16 cellular contexts compared by ENCODE assay signal in genomic region chr2:8447610-8448221, GRCh38.
DNase-seq lines count a peak whose midpoint lies in the region; ATAC-seq, FAIRE-seq and TF ChIP-seq lines count a peak whose summit lies in the region.
"Had no signal": no experiment of that assay in that cellular context is flagged by ENCODE, and none has a peak within 500 bp of the region (broad histone marks: within the 10 kb centered on the region; RNA-seq: fewer than 3 reads in every experiment).

No MANE protein-coding gene starts in this region.

- no peak for TF ChIP-seq CTCF in choroid plexus epithelial cell (conservative IDR thresholded peaks at IDR 0.05; ENCODE audit: low read depth, low read length)
- no peak for TF ChIP-seq CTCF in sigmoid colon (IDR thresholded peaks at IDR 0.05)

- 75 to 83% methylated on average over 3 of the region's 3 CpGs for WGBS in sigmoid colon, 2 donors

- H3K27ac Mint-ChIP-seq in activated naive CD4-positive, alpha-beta T cell treated with anti-CD3 and anti-CD28 coated beads, Interleukin-2, amount 10 ng/mL, durations not matched to agents 7 days and 5 days = no peak overlapping the region
- H3K27ac Mint-ChIP-seq: mesothelial cell of epicardium, T-cell had no signal

- no peaks in the 10 kb centered on the region for H3K36me3 ChIP-seq in sigmoid colon
- H3K36me3 ChIP-seq: esophagus squamous epithelium, thoracic aorta had no signal

- no peak for TF ChIP-seq POLR2A in sigmoid colon (IDR thresholded peaks at IDR 0.05)

- no peak for TF ChIP-seq EP300 in sigmoid colon (IDR thresholded peaks at IDR 0.05)

- peaks cover 3% of the 10 kb centered on the region for H3K4me1 Mint-ChIP-seq in activated naive CD4-positive, alpha-beta T cell treated with anti-CD3 and anti-CD28 coated beads, Interleukin-2, amount 10 ng/mL, durations not matched to agents 7 days and 5 days

- CTCF ChIA-PET in activated naive CD4-positive, alpha-beta T cell treated with anti-CD3 and anti-CD28 coated beads, Interleukin-2, amount 10 ng/mL, durations not matched to agents 7 days and 5 days (lab: Charles Lee) = interaction anchor here (1.0 kb wide), 1 partner anchor 75 kb away, joined by 3 read pairs; no protein-coding TSS in a partner anchor

- intact Hi-C loops in sigmoid colon (cut with DNase I) = no loop called here

- H3K27ac ChIP-seq in sigmoid colon = no peak overlapping the region
- H3K27ac ChIP-seq: esophagus squamous epithelium, thoracic aorta had no signal

- no peak overlapping the region for H3K4me3 Mint-ChIP-seq in activated naive CD4-positive, alpha-beta T cell treated with anti-CD3 and anti-CD28 coated beads, Interleukin-2, amount 10 ng/mL, durations not matched to agents 7 days and 5 days
- H3K4me3 Mint-ChIP-seq: mesothelial cell of epicardium, T-cell had no signal

- no peaks in the 10 kb centered on the region for H3K27me3 ChIP-seq in sigmoid colon
- H3K27me3 ChIP-seq: esophagus squamous epithelium had no signal

- no peaks in the 10 kb centered on the region for H3K4me1 ChIP-seq in sigmoid colon

- DNase-seq in GM04503 (ENCODE audit: low read depth) = peak; percentile 51
- peak; percentile 57 for DNase-seq in RCC 7860 (ENCODE audit: low spot score)
- DNase-seq in choroid plexus epithelial cell (ENCODE audit: low read depth) = peak; percentile 3
- DNase-seq in sigmoid colon = peak; percentile 19
- DNase-seq in activated naive CD4-positive, alpha-beta T cell treated with anti-CD3 and anti-CD28 coated beads, Interleukin-2, amount 10 ng/mL, durations not matched to agents 7 days and 5 days = no peak
- no peak for DNase-seq in mesenteric fat pad (ENCODE audit: low spot score)
- DNase-seq: activated naive CD4-positive, alpha-beta T cell treated with Interleukin-2 at 50 U/mL for 16 hours; Calu3; esophagus squamous epithelium; NCI-H1694 treated with DMSO at 0.1 percent for 48 hours; stimulated activated CD4-positive, alpha-beta T cell treated with anti-CD3 and anti-CD28 coated beads, Interleukin-12 subunit alpha, Interleukin-12 subunit beta, amount 100 ng/mL, for 4 hours; T-cell had no signal

- no peaks in the 10 kb centered on the region for H3K9me3 Mint-ChIP-seq in activated naive CD4-positive, alpha-beta T cell treated with anti-CD3 and anti-CD28 coated beads, Interleukin-2, amount 10 ng/mL, durations not matched to agents 7 days and 5 days
- H3K9me3 Mint-ChIP-seq: T-cell had no signal

- peaks cover 48% of the 10 kb centered on the region for H3K27me3 Mint-ChIP-seq in activated naive CD4-positive, alpha-beta T cell treated with anti-CD3 and anti-CD28 coated beads, Interleukin-2, amount 10 ng/mL, durations not matched to agents 7 days and 5 days
- H3K27me3 Mint-ChIP-seq: T-cell had no signal

- FAIRE-seq in RCC 7860 (lab: Jason Lieb, UNC) = no peak
- FAIRE-seq: K562 had no signal

- no peaks in the 10 kb centered on the region for H3K36me3 Mint-ChIP-seq in activated naive CD4-positive, alpha-beta T cell treated with anti-CD3 and anti-CD28 coated beads, Interleukin-2, amount 10 ng/mL, durations not matched to agents 7 days and 5 days
- H3K36me3 Mint-ChIP-seq: mesothelial cell of epicardium, T-cell had no signal

- H3K4me3 ChIP-seq in choroid plexus epithelial cell (ENCODE audit: low read depth, low read length) (no peak overlapping the region), sigmoid colon (no peak overlapping the region)
- H3K4me3 ChIP-seq: esophagus squamous epithelium, K562, thoracic aorta had no signal

- ATAC-seq in HG03342 (IDR thresholded peaks at IDR 0.05; ENCODE audit: unreplicated experiment) = no peak
- ATAC-seq: K562, T-cell had no signal

- no peaks in the 10 kb centered on the region for H3K9me3 ChIP-seq in sigmoid colon
- H3K9me3 ChIP-seq: esophagus squamous epithelium, thoracic aorta had no signal

Comparison
In these comparisons a context has a peak if more than half of its experiments do, and no peak if none do; other contexts are left out.
1. DNase-seq: peak in GM04503 (single experiment), RCC 7860 (single experiment), choroid plexus epithelial cell (single experiment) and sigmoid colon (single experiment); none in activated naive CD4-positive, alpha-beta T cell treated with anti-CD3 and anti-CD28 coated beads, Interleukin-2, amount 10 ng/mL, durations not matched to agents 7 days and 5 days (single experiment) and mesenteric fat pad (single experiment).